ENCODE assay signal across 17 cellular contexts in genomic region chr5:150068961-150069618, GRCh38. TPM values are rescaled to one million over a fixed set of nuclear protein-coding genes. Genes with fewer than 3 reads are reported as not detected.
A peak's percentile ranks its signal among the peaks of the same experiment; 100 is the strongest.
DNase-seq lines count a peak whose midpoint lies in the region; ATAC-seq and TF ChIP-seq lines count a peak whose summit lies in the region.
"Had no signal": no experiment of that assay in that cellular context is flagged by ENCODE, and none has a peak within 500 bp of the region (broad histone marks: within the 10 kb centered on the region; RNA-seq: fewer than 3 reads in every experiment).

No MANE protein-coding gene starts in this region.

- TF ChIP-seq POLR2A in IMR-90 (IDR thresholded peaks at IDR 0.05; ENCODE audit: low read depth, low read length) = no peak

- BruUV-seq in IMR-90 (replicated peaks; lab: Mats Ljungman, UMichigan) = no TSS peak

- no peak overlapping the region for H3K27ac Mint-ChIP-seq in endodermal cell
- H3K27ac Mint-ChIP-seq: CD4-positive, alpha-beta T cell had no signal

- TF ChIP-seq CTCF in IMR-90 (conservative IDR thresholded peaks at IDR 0.05; ENCODE audit: low read depth, low read length) = no peak
- TF ChIP-seq CTCF in endodermal cell (conservative IDR thresholded peaks at IDR 0.05) = no peak
- TF ChIP-seq CTCF in parathyroid adenoma (IDR thresholded peaks at IDR 0.05) = no peak

- dilution Hi-C loops in IMR-90 (cut with HindIII; ENCODE audit: low sequenced_read_pairs, unreplicated experiment) = no loop called here

- no peaks in the 10 kb centered on the region for H3K27me3 ChIP-seq in BLaER1 treated with 17β-estradiol and CSF1 and Interleukin-3, amounts not matched to agents 10 nM and 100 nM
- H3K27me3 ChIP-seq in IMR-90 (ENCODE audit: control insufficient read depth, insufficient read depth, low read length) (peaks cover 3% of the 10 kb centered on the region), endodermal cell (ENCODE audit: control insufficient read depth, insufficient read depth, low read length, poor library complexity, severe bottlenecking) (no peaks in the 10 kb centered on the region), parathyroid adenoma (ENCODE audit: control insufficient read depth, insufficient read depth, low read length) (no peaks in the 10 kb centered on the region)
- H3K27me3 ChIP-seq: Peyer's patch had no signal

- H2AK5ac ChIP-seq in IMR-90 (ENCODE audit: low read depth, low read length) = no peak overlapping the region

- intact Hi-C loops in IMR-90 (cut with micrococcal nuclease) = loop anchor here (5.0 kb wide), 1 partner anchor 43 kb away; no protein-coding TSS in a partner anchor

- H3K4me2 ChIP-seq in BLaER1 treated with 17β-estradiol and CSF1 and Interleukin-3, amounts not matched to agents 10 nM and 100 nM = peak overlapping the region; percentile 92 to 100 (median 99)
- H3K4me2 ChIP-seq in IMR-90 (ENCODE audit: low read depth, low read length) (no peak overlapping the region), parathyroid adenoma (ENCODE audit: low read length) (no peak overlapping the region)

- H2AFZ ChIP-seq in IMR-90 (replicated peaks; ENCODE audit: low read length, poor library complexity) (no peak overlapping the region), parathyroid adenoma (peak overlapping the region; percentile 58)

- WGBS in IMR-90 (ENCODE audit: extremely low coverage in 2 of 2, insufficient read length in 1 of 2), 2 experiments = 65% methylated on average over 4 of the region's 12 CpGs; no CpG with 5 or more reads in 1 of the 2 experiments
- WGBS in endodermal cell (ENCODE audit: insufficient coverage in 1 of 2, insufficient read length in 1 of 2), 2 experiments = 90 to 92% methylated on average over 8 to 12 of the region's 12 CpGs

- peak overlapping the region in 10 of 11 experiments; percentile 25 to 91 (median 86); a peak in 18 of 22 replicates for H3K9ac ChIP-seq in BLaER1 treated with 17β-estradiol and CSF1 and Interleukin-3, amounts not matched to agents 10 nM and 100 nM
- H3K9ac ChIP-seq in IMR-90 (ENCODE audit: low read depth, low read length) (no peak overlapping the region), endodermal cell (ENCODE audit: extremely low read depth, low read length, poor library complexity, severe bottlenecking) (no peak overlapping the region), parathyroid adenoma (no peak overlapping the region)

- no peak overlapping the region for H2BK20ac ChIP-seq in IMR-90 (ENCODE audit: low read depth, low read length)

- H4K8ac ChIP-seq in IMR-90 (ENCODE audit: low read depth in 2 of 2, low read length in 2 of 2) = no peak overlapping the region

- H2AK9ac ChIP-seq in IMR-90 (replicated peaks; ENCODE audit: low read depth, low read length, poor library complexity) = no peak overlapping the region

- H3K14ac ChIP-seq in IMR-90 (replicated peaks; ENCODE audit: low read depth, low read length) = no peak overlapping the region

- H3K56ac ChIP-seq in IMR-90 (ENCODE audit: extremely low read depth, insufficient read depth, low read length) = no peak overlapping the region

- H4K20me1 ChIP-seq in BLaER1 treated with 17β-estradiol and CSF1 and Interleukin-3, amounts not matched to agents 10 nM and 100 nM = peaks cover 0 to 73% (median 0%) of the 10 kb centered on the region in 11 experiments; a peak in 2 of 22 replicates
- H4K20me1 ChIP-seq in IMR-90 (ENCODE audit: insufficient read depth, low read length) = no peaks in the 10 kb centered on the region

- no peak for ATAC-seq in IMR-90 (ENCODE audit: low read depth)
- ATAC-seq in HG03045 (IDR thresholded peaks at IDR 0.05; ENCODE audit: unreplicated experiment) = no peak

- H3K18ac ChIP-seq in IMR-90 (ENCODE audit: low read depth, low read length) = no peak overlapping the region

- H2BK5ac ChIP-seq in IMR-90 (ENCODE audit: low read depth, low read length, poor library complexity, severe bottlenecking) = no peak overlapping the region

- peaks cover 0 to 18% (median 16%) of the 10 kb centered on the region in 11 experiments; a peak in 18 of 22 replicates for H3K9me3 ChIP-seq in BLaER1 treated with 17β-estradiol and CSF1 and Interleukin-3, amounts not matched to agents 10 nM and 100 nM (replicated peaks in 1 of 11)
- H3K9me3 ChIP-seq in IMR-90 (ENCODE audit: control insufficient read depth, insufficient read depth, low read length) = peaks cover 9% of the 10 kb centered on the region
- no peaks in the 10 kb centered on the region for H3K9me3 ChIP-seq in endodermal cell (ENCODE audit: control insufficient read depth, low read length)
- H3K9me3 ChIP-seq in parathyroid adenoma (ENCODE audit: control insufficient read depth, low read length) = no peaks in the 10 kb centered on the region
- H3K9me3 ChIP-seq: Peyer's patch had no signal

- no peaks in the 10 kb centered on the region; a peak in 1 of 4 replicates for H3K79me1 ChIP-seq in IMR-90 (ENCODE audit: low read depth in 1 of 2, low read length in 2 of 2)

- no peak overlapping the region for H4K5ac ChIP-seq in IMR-90 (ENCODE audit: low read depth, low read length)

- POLR2A ChIA-PET in IMR-90 (lab: Charles Lee; ENCODE audit: unreplicated experiment) = no interaction called here

- H3K4me1 ChIP-seq in BLaER1 treated with 17β-estradiol and CSF1 and Interleukin-3, amounts not matched to agents 10 nM and 100 nM = peaks cover 68 to 100% (median 80%) of the 10 kb centered on the region in 10 experiments
- peaks cover 28% of the 10 kb centered on the region for H3K4me1 ChIP-seq in IMR-90 (ENCODE audit: control insufficient read depth, insufficient read depth, low read length)
- no peaks in the 10 kb centered on the region for H3K4me1 ChIP-seq in endodermal cell (ENCODE audit: control insufficient read depth, insufficient read depth, low read length)
- H3K4me1 ChIP-seq in parathyroid adenoma = peaks cover 9% of the 10 kb centered on the region
- H3K4me1 ChIP-seq: Peyer's patch had no signal

- TF ChIP-seq RAD21 in IMR-90 (IDR thresholded peaks at IDR 0.05; ENCODE audit: low read length) = no peak

- H3K4me3 ChIP-seq in BLaER1 treated with 17β-estradiol and CSF1 and Interleukin-3, amounts not matched to agents 10 nM and 100 nM = peak overlapping the region in 1 of 10 experiments; percentile 9; a peak in 2 of 20 replicates
- no peak overlapping the region for H3K4me3 ChIP-seq in IMR-90 (ENCODE audit: insufficient read depth, low read depth, low read length)
- no peak overlapping the region for H3K4me3 ChIP-seq in endodermal cell (ENCODE audit: low read length)
- no peak overlapping the region for H3K4me3 ChIP-seq in parathyroid adenoma (ENCODE audit: low read depth, low read length)
- H3K4me3 ChIP-seq: Peyer's patch had no signal

- H3K9me3 Mint-ChIP-seq in endodermal cell = no peaks in the 10 kb centered on the region
- H3K9me3 Mint-ChIP-seq: CD4-positive, alpha-beta T cell had no signal

- no peaks in the 10 kb centered on the region for H3K4me1 Mint-ChIP-seq in endodermal cell

- H3K79me2 ChIP-seq in parathyroid adenoma = no peaks in the 10 kb centered on the region

- H2BK15ac ChIP-seq in IMR-90 (ENCODE audit: low read depth, low read length) = no peak overlapping the region

- no peaks in the 10 kb centered on the region for H3K36me3 Mint-ChIP-seq in endodermal cell (ENCODE audit: low read depth)

- peaks cover 4% of the 10 kb centered on the region for H3K27me3 Mint-ChIP-seq in endodermal cell (ENCODE audit: insufficient read depth)
- H3K27me3 Mint-ChIP-seq: CD4-positive, alpha-beta T cell had no signal

- in situ Hi-C loops in IMR-90 (cut with MboI; ENCODE audit: low sequenced_read_pairs) = no loop called here

- H3K4ac ChIP-seq in IMR-90 (ENCODE audit: low read depth, low read length) = no peak overlapping the region

- no peak for DNase-seq in IMR-90
- peak; percentile 50 for DNase-seq in endodermal cell
- DNase-seq in germinal center (ENCODE audit: low spot score) = no peak
- no peak for DNase-seq in SKM-1 (lab: John Stamatoyannopoulos, UW; ENCODE audit: unreplicated experiment)
- DNase-seq: ACHN, AML-193, HCEC 1CT, KG1, NCI-H1092, NCI-H510A treated with DMSO at 0.1 percent for 48 hours, Right ventricle myocardium superior had no signal

- CTCF ChIA-PET in IMR-90 (lab: Yijun Ruan, JAX) = no interaction called here

- H3K36me3 ChIP-seq in BLaER1 treated with 17β-estradiol and CSF1 and Interleukin-3, amounts not matched to agents 10 nM and 100 nM = peaks cover 0 to 82% (median 16%) of the 10 kb centered on the region in 11 experiments; a peak in 12 of 22 replicates
- H3K36me3 ChIP-seq in IMR-90 (ENCODE audit: control insufficient read depth, insufficient read depth, low read length) (no peaks in the 10 kb centered on the region), endodermal cell (ENCODE audit: control insufficient read depth, insufficient read depth, low read length) (no peaks in the 10 kb centered on the region), parathyroid adenoma (ENCODE audit: control insufficient read depth, insufficient read depth, low read length) (no peaks in the 10 kb centered on the region)
- H3K36me3 ChIP-seq: Peyer's patch had no signal

- no peak overlapping the region for H2BK120ac ChIP-seq in IMR-90 (ENCODE audit: low read depth, low read length)

- peak overlapping the region; percentile 34; the same call in 1 of the 2 replicates for H3K23ac ChIP-seq in IMR-90 (ENCODE audit: low read depth, low read length)

- H3K9me1 ChIP-seq in IMR-90 (ENCODE audit: insufficient read depth, low read length) = peaks cover 34% of the 10 kb centered on the region

- H3K27ac ChIP-seq in BLaER1 treated with 17β-estradiol and CSF1 and Interleukin-3, amounts not matched to agents 10 nM and 100 nM = peak overlapping the region in 10 of 11 experiments; percentile 26 to 99 (median 93); a peak in 18 of 22 replicates
- H3K27ac ChIP-seq in IMR-90 (ENCODE audit: insufficient read depth, low read length) = no peak overlapping the region
- no peak overlapping the region for H3K27ac ChIP-seq in endodermal cell (ENCODE audit: low read depth, low read length)
- no peak overlapping the region for H3K27ac ChIP-seq in parathyroid adenoma
- H3K27ac ChIP-seq: Peyer's patch had no signal

- no peak overlapping the region for H4K91ac ChIP-seq in IMR-90 (ENCODE audit: insufficient read depth, low read depth, low read length)

- no peak overlapping the region for H3K4me3 Mint-ChIP-seq in endodermal cell
- H3K4me3 Mint-ChIP-seq: CD4-positive, alpha-beta T cell had no signal

TF ChIP-seq in IMR-90, 13 proteins besides CTCF, POLR2A, EP300 and RAD21 (continues in another document):
- TF ChIP-seq MAZ (IDR thresholded peaks at IDR 0.05; ENCODE audit: borderline replicate concordance, low read depth, low read length) = no peak

RNA-seq across cellular contexts. Expression of gene CSF1R, which starts 17.3 kb away (rescaled TPM):
- total RNA-seq in IMR-90 (2012; rRNA removed) (under 0.01 and 0.36 TPM in 2 replicates), endodermal cell (not detected)
- 0.07 and 0.14 TPM in 2 replicates for polyA plus RNA-seq in IMR-90 (2012; rRNA removed)
- polyA plus RNA-seq in IMR-90 (2012; cell fraction: cytosol; rRNA removed) = 0.03 and 0.08 TPM in 2 replicates
- polyA plus RNA-seq in IMR-90 (2012; cell fraction: nucleus; rRNA removed; ENCODE audit: low replicate concordance) = 0.33 and 0.72 TPM in 2 replicates
- polyA plus RNA-seq in endodermal cell (2013, experiment 1 of 2) = 0.39 TPM
- polyA plus RNA-seq in endodermal cell (2013, experiment 2 of 2) = not detected
- total RNA-seq: Calu3 had no signal

Comparison
In these comparisons a context has a peak if more than half of its experiments do, and no peak if none do; other contexts are left out.
1. H3K27ac ChIP-seq: peak in BLaER1 treated with 17β-estradiol and CSF1 and Interleukin-3, amounts not matched to agents 10 nM and 100 nM (10 of 11); none in IMR-90 (single experiment), endodermal cell (single experiment) and parathyroid adenoma (single experiment).
2. H3K4me2 ChIP-seq: peak in BLaER1 treated with 17β-estradiol and CSF1 and Interleukin-3, amounts not matched to agents 10 nM and 100 nM (11 of 11); none in IMR-90 (single experiment) and parathyroid adenoma (single experiment).
3. H3K9ac ChIP-seq: peak in BLaER1 treated with 17β-estradiol and CSF1 and Interleukin-3, amounts not matched to agents 10 nM and 100 nM (10 of 11); none in IMR-90 (single experiment), endodermal cell (single experiment) and parathyroid adenoma (single experiment).